11 cellular contexts compared by ENCODE assay signal in genomic region chr7:100292162-100292561, GRCh38. TPM values are rescaled to one million over a fixed set of nuclear protein-coding genes. Genes with fewer than 3 reads are reported as not detected.
"Had no signal": no experiment of that assay in that cellular context is flagged by ENCODE, and none has a peak within 500 bp of the region (broad histone marks: within the 10 kb centered on the region; RNA-seq: fewer than 3 reads in every experiment).

No MANE protein-coding gene starts in this region.

RNA-seq across cellular contexts. Expression of gene SPDYE3, which starts 15.3 kb away (rescaled TPM):
- total RNA-seq: activated CD4-positive, alpha-beta memory T cell treated with anti-CD3 and anti-CD28 coated beads for 36 hours; activated naive CD8-positive, alpha-beta T cell treated with anti-CD3 and anti-CD28 coated beads, Interleukin-2, amount 10 ng/mL, durations not matched to agents 7 days and 5 days; activated T-helper 1 cell treated with anti-CD3 and anti-CD28 coated beads, Interleukin-12 subunit alpha, Interleukin-12 subunit beta, Interleukin-2, Interleukin-4 antibody, amounts not matched to agents 30 ng/mL and 10 ng/mL and 1 ng/mL, durations not matched to agents 14 hours and 24 hours and 36 hours; adrenal gland; astrocyte; body of pancreas; breast epithelium; cardiac septum; LHCN-M2; PC-3; Right ventricle myocardium superior had no signal
